In genomic region chr4:181007751-181008150, GRCh38 we compare ENCODE assay signal across 33 cellular contexts.
A peak's percentile ranks its signal among the peaks of the same experiment; 100 is the strongest.
DNase-seq lines count a peak whose midpoint lies in the region; ATAC-seq, FAIRE-seq and TF ChIP-seq lines count a peak whose summit lies in the region.
"Had no signal": no experiment of that assay in that cellular context is flagged by ENCODE, and none has a peak within 500 bp of the region (broad histone marks: within the 10 kb centered on the region; RNA-seq: fewer than 3 reads in every experiment).

No MANE protein-coding gene starts in this region.

- no peaks in the 10 kb centered on the region for H3K36me3 ChIP-seq in MG63
- H3K36me3 ChIP-seq in astrocyte (ENCODE audit: insufficient read depth, low read length), result no peaks in the 10 kb centered on the region
- H3K36me3 ChIP-seq: adrenal gland, colonic mucosa, stomach, thyroid gland, WERI-Rb-1 had no signal

- no peaks in the 10 kb centered on the region for H4K20me1 ChIP-seq in astrocyte (ENCODE audit: insufficient read depth, low read length)

- H3K27ac Mint-ChIP-seq in astrocyte (ENCODE audit: unreplicated experiment), result peak overlapping the region; percentile 45
- H3K27ac Mint-ChIP-seq: activated T-cell treated with anti-CD3 and anti-CD28 coated beads, Interleukin-2, amount 50 U/mL, for 24 hours; CD4-positive, alpha-beta memory T cell; endodermal cell; naive thymus-derived CD8-positive, alpha-beta T cell had no signal

- TF ChIP-seq CTCF in astrocyte (IDR thresholded peaks at IDR 0.05; ENCODE audit: insufficient read depth, low read depth, low read length) (no peak), omental fat pad (IDR thresholded peaks at IDR 0.05) (no peak)

- no peaks in the 10 kb centered on the region for H3K36me3 Mint-ChIP-seq in astrocyte (ENCODE audit: low read depth, unreplicated experiment)

- H3K9me3 ChIP-seq in MG63 (no peaks in the 10 kb centered on the region), astrocyte (ENCODE audit: insufficient read depth, low read depth, low read length) (no peaks in the 10 kb centered on the region)
- H3K9me3 ChIP-seq: adrenal gland, colonic mucosa, stomach, thyroid gland had no signal

- no peak overlapping the region for H2AFZ ChIP-seq in astrocyte (ENCODE audit: low read depth, low read length)

- FAIRE-seq in astrocyte (lab: Jason Lieb, UNC), result no peak
- FAIRE-seq: H54, K562 had no signal

- H3K9me3 Mint-ChIP-seq in astrocyte (ENCODE audit: unreplicated experiment), result peaks cover 1% of the 10 kb centered on the region

- peaks cover 7% of the 10 kb centered on the region for H3K4me1 ChIP-seq in astrocyte (ENCODE audit: insufficient read depth, low read length)
- H3K4me1 ChIP-seq: colonic mucosa, thyroid gland had no signal

- H3K4me3 ChIP-seq in MG63 (peak overlapping the region; percentile 35; the same call in 1 of the 2 replicates), astrocyte (ENCODE audit: insufficient read depth, low read depth, low read length) (no peak overlapping the region)
- H3K4me3 ChIP-seq: colonic mucosa, K562, thyroid gland had no signal

- H3K4me3 Mint-ChIP-seq in astrocyte (ENCODE audit: unreplicated experiment), result no peak overlapping the region
- H3K4me3 Mint-ChIP-seq: activated T-cell treated with anti-CD3 and anti-CD28 coated beads, Interleukin-2, amount 50 U/mL, for 24 hours; CD4-positive, alpha-beta memory T cell; endodermal cell; naive thymus-derived CD8-positive, alpha-beta T cell had no signal

- no peak for ATAC-seq in GM21786 (IDR thresholded peaks at IDR 0.05; ENCODE audit: unreplicated experiment)
- ATAC-seq in omental fat pad (ENCODE audit: low FRiP score), result no peak
- ATAC-seq: K562; left ventricle myocardium superior; naive thymus-derived CD8-positive, alpha-beta T cell had no signal

- H3K27me3 Mint-ChIP-seq in astrocyte (ENCODE audit: low read depth, unreplicated experiment), result no peaks in the 10 kb centered on the region
- H3K27me3 Mint-ChIP-seq: activated T-cell treated with anti-CD3 and anti-CD28 coated beads, Interleukin-2, amount 50 U/mL, for 24 hours; CD4-positive, alpha-beta memory T cell; naive thymus-derived CD8-positive, alpha-beta T cell had no signal

- DNase-seq in A172 (ENCODE audit: low spot score), result peak; percentile 30
- DNase-seq in MG63, result peak; percentile 8
- DNase-seq in astrocyte (ENCODE audit: low read depth), result peak; percentile 61
- peak; percentile 41 for DNase-seq in glomerular visceral epithelial cell (ENCODE audit: extremely low spot score)
- DNase-seq in NCI-H2107 treated with DMSO at 0.1 percent for 48 hours (lab: John Stamatoyannopoulos, UW; ENCODE audit: unreplicated experiment), result no peak
- no peak for DNase-seq in NCI-H2029 (lab: John Stamatoyannopoulos, UW)
- DNase-seq in omental fat pad (ENCODE audit: low spot score), result no peak
- DNase-seq: 8988T; activated CD4-positive, alpha-beta T cell treated with anti-CD3 and anti-CD28 coated beads for 48 hours; activated naive CD4-positive, alpha-beta T cell; activated T-cell treated with anti-CD3 and anti-CD28 coated beads, Interleukin-2, amount 50 U/mL, for 24 hours; adrenal gland; CD4-positive, alpha-beta memory T cell; colonic mucosa; DMS 273 treated with DMSO at 0.1 percent for 48 hours; endodermal cell; left ventricle myocardium superior; midbrain; naive thymus-derived CD8-positive, alpha-beta T cell; NCI-H1105 treated with DMSO at 0.1 percent for 48 hours; NCI-H2029 treated with DMSO at 0.1 percent for 48 hours; NCI-H226; nucleus accumbens; retina; stimulated activated CD4-positive, alpha-beta T cell treated with anti-CD3 and anti-CD28 coated beads, Interleukin-2, amount 100 ng/mL, for 24 hours; stomach; SW 1271; T1000; thyroid gland; WERI-Rb-1 had no signal

- H3K27me3 ChIP-seq in MG63 (no peaks in the 10 kb centered on the region), astrocyte (ENCODE audit: insufficient read depth, low read length) (no peaks in the 10 kb centered on the region)
- H3K27me3 ChIP-seq: adrenal gland, colonic mucosa, stomach, thyroid gland had no signal

- H3K9ac ChIP-seq in astrocyte (ENCODE audit: low read length), result no peak overlapping the region

- H3K27ac ChIP-seq in astrocyte (ENCODE audit: low read depth, low read length), result no peak overlapping the region
- H3K27ac ChIP-seq: adrenal gland, colonic mucosa, stomach, thyroid gland, WERI-Rb-1 had no signal

- peaks cover 19% of the 10 kb centered on the region for H3K4me1 Mint-ChIP-seq in astrocyte (ENCODE audit: low read depth, unreplicated experiment)
- H3K4me1 Mint-ChIP-seq: CD4-positive, alpha-beta memory T cell; naive thymus-derived CD8-positive, alpha-beta T cell had no signal

- peak overlapping the region; percentile 68 for H3K4me2 ChIP-seq in astrocyte (ENCODE audit: low read length)

- H3K79me2 ChIP-seq in astrocyte (ENCODE audit: insufficient read depth, low read length), result no peaks in the 10 kb centered on the region

Comparison
In these comparisons a context has a peak if more than half of its experiments do, and no peak if none do; other contexts are left out.
1. DNase-seq: peak in A172 (single experiment), MG63 (single experiment), astrocyte (single experiment) and glomerular visceral epithelial cell (single experiment); none in NCI-H2107 treated with DMSO at 0.1 percent for 48 hours (single experiment), NCI-H2029 (single experiment) and omental fat pad (single experiment).